ENCODE assay signal across 13 cellular contexts in the genomic region with DNA sequence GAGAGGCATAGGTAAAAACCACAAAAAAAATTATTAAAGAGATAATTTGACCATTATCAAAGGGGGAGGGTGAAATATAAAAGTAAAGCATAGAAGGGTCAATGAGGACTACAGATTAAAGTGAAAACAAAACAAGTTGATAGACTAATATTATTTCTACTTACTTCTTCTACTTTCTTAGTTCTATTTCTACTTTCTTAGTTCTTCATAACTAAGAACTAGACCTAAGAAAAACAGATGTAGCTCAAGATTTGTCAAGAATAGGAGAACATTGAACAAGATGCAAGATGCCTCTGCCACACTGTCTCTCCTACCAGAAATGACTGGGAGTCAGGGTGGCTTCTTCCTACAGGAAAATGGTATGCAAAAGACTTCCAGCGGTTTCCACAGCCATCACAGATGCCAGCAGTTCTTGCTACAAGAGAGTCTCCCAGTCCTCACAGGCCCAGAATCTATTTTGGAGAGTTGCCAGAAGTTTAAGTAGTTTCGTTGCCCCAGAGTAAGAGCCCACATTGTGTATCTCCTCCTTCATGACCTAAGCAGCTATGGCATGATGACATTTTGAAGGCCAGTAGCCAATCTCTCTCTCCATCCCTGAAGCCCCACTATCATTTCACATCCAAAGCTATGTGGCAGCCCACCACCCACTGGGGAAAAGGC.
"Had no signal": no experiment of that assay in that cellular context is flagged by ENCODE, and none has a peak within 500 bp of the region (broad histone marks: within the 10 kb centered on the region; RNA-seq: fewer than 3 reads in every experiment).

No MANE protein-coding gene starts in this region.

- ATAC-seq: gastrocnemius medialis had no signal

- DNase-seq: activated CD4-positive, alpha-beta T cell treated with anti-CD3 and anti-CD28 coated beads, Interleukin-2, amount 10 ng/mL, durations not matched to agents 7 days and 5 days; activated CD4-positive, CD25-positive, alpha-beta regulatory T cell; activated effector memory CD4-positive, alpha-beta T cell treated with Interleukin-2 at 50 U/mL for 16 hours; central memory CD4-positive, alpha-beta T cell; effector CD8-positive, alpha-beta T cell; gastrocnemius medialis; heart right ventricle; naive B cell; stomach had no signal

- H3K27ac ChIP-seq: coronary artery, epithelial cell of prostate, gastrocnemius medialis, heart right ventricle, skin epidermis, stomach, thoracic aorta had no signal

- H3K4me1 ChIP-seq: gastrocnemius medialis, heart right ventricle, stomach had no signal

- H3K4me3 ChIP-seq: coronary artery, gastrocnemius medialis, heart right ventricle, skin epidermis, stomach, thoracic aorta had no signal

- H3K27me3 ChIP-seq: gastrocnemius medialis, heart right ventricle, stomach had no signal

- H3K36me3 ChIP-seq: thoracic aorta had no signal

- H3K9me3 ChIP-seq: gastrocnemius medialis, thoracic aorta had no signal
